18 cellular contexts compared by ENCODE assay signal in genomic region chr16:67148221-67148620, GRCh38. TPM values are rescaled to one million over a fixed set of nuclear protein-coding genes. Genes with fewer than 3 reads are reported as not detected.
DNase-seq lines count a peak whose midpoint lies in the region; ATAC-seq and TF ChIP-seq lines count a peak whose summit lies in the region.
"Had no signal": no experiment of that assay in that cellular context is flagged by ENCODE, and none has a peak within 500 bp of the region (broad histone marks: within the 10 kb centered on the region; RNA-seq: fewer than 3 reads in every experiment).

No MANE protein-coding gene starts in this region.

- intact Hi-C loops in HCT116 (cut with micrococcal nuclease) (no loop called here), vagina (cut with DNase I) (no loop called here)
- intact Hi-C loops in activated CD4-positive, alpha-beta memory T cell treated with anti-CD3 and anti-CD28 coated beads for 36 hours (cut with micrococcal nuclease): no loop called here

- no peak overlapping the region for H3K27ac Mint-ChIP-seq in T-helper 1 cell treated with Interleukin-12 subunit alpha and Interleukin-12 subunit beta and Interleukin-4 antibody, amounts not matched to agents 30 μg/mL and 1 μg/mL, for 36 hours
- H3K27ac Mint-ChIP-seq in chondrocyte (ENCODE audit: unreplicated experiment): peak overlapping the region; percentile 65
- no peak overlapping the region for H3K27ac Mint-ChIP-seq in activated CD4-positive, alpha-beta memory T cell treated with anti-CD3 and anti-CD28 coated beads for 36 hours
- H3K27ac Mint-ChIP-seq: GM23338 had no signal

- no peaks in the 10 kb centered on the region for H3K9me3 ChIP-seq in HCT116 (ENCODE audit: control insufficient read depth in 1 of 2, insufficient read depth in 1 of 2, low read depth in 1 of 2, low read length in 2 of 2)
- no peaks in the 10 kb centered on the region for H3K9me3 ChIP-seq in osteoblast (ENCODE audit: low read depth, low read length)
- H3K9me3 ChIP-seq in vagina: no peaks in the 10 kb centered on the region
- H3K9me3 ChIP-seq: BE2C, Peyer's patch had no signal

- H3K79me2 ChIP-seq in HCT116 (ENCODE audit: insufficient read depth, low read length) (no peaks in the 10 kb centered on the region), osteoblast (ENCODE audit: insufficient read depth, low read length) (peaks cover 9% of the 10 kb centered on the region)

- TF ChIP-seq RAD21 in HCT116 (IDR thresholded peaks at IDR 0.05; ENCODE audit: low read depth): no peak

- H3K4me3 Mint-ChIP-seq in T-helper 1 cell treated with Interleukin-12 subunit alpha and Interleukin-12 subunit beta and Interleukin-4 antibody, amounts not matched to agents 30 μg/mL and 1 μg/mL, for 36 hours: peak overlapping the region; percentile 46
- H3K4me3 Mint-ChIP-seq in chondrocyte (ENCODE audit: unreplicated experiment): no peak overlapping the region
- H3K4me3 Mint-ChIP-seq in activated CD4-positive, alpha-beta memory T cell treated with anti-CD3 and anti-CD28 coated beads for 36 hours: no peak overlapping the region
- H3K4me3 Mint-ChIP-seq: GM23338 had no signal

- CTCF ChIA-PET in HCT116 (lab: Charles Lee): no interaction called here
- CTCF ChIA-PET in activated CD4-positive, alpha-beta memory T cell treated with anti-CD3 and anti-CD28 coated beads for 36 hours (lab: Charles Lee): interaction anchor here (1.1 kb wide), 1 partner anchor 130 kb away, joined by 4 read pairs; no protein-coding TSS in a partner anchor

- no peak overlapping the region for H3K9ac ChIP-seq in HCT116 (ENCODE audit: low read length)
- H3K9ac ChIP-seq: KMS-11 had no signal

- H3K36me3 Mint-ChIP-seq in T-helper 1 cell treated with Interleukin-12 subunit alpha and Interleukin-12 subunit beta and Interleukin-4 antibody, amounts not matched to agents 30 μg/mL and 1 μg/mL, for 36 hours (ENCODE audit: low read depth): peaks cover 30% of the 10 kb centered on the region
- peaks cover 14% of the 10 kb centered on the region for H3K36me3 Mint-ChIP-seq in chondrocyte (ENCODE audit: low read depth)
- H3K36me3 Mint-ChIP-seq in activated CD4-positive, alpha-beta memory T cell treated with anti-CD3 and anti-CD28 coated beads for 36 hours: peaks cover 37% of the 10 kb centered on the region

- H3K27me3 Mint-ChIP-seq in T-helper 1 cell treated with Interleukin-12 subunit alpha and Interleukin-12 subunit beta and Interleukin-4 antibody, amounts not matched to agents 30 μg/mL and 1 μg/mL, for 36 hours (ENCODE audit: low read depth): no peaks in the 10 kb centered on the region
- H3K27me3 Mint-ChIP-seq in chondrocyte (ENCODE audit: low read depth): no peaks in the 10 kb centered on the region
- no peaks in the 10 kb centered on the region for H3K27me3 Mint-ChIP-seq in activated CD4-positive, alpha-beta memory T cell treated with anti-CD3 and anti-CD28 coated beads for 36 hours

- no peaks in the 10 kb centered on the region for H3K9me2 ChIP-seq in HCT116 (ENCODE audit: insufficient read depth)

- no peak overlapping the region for H3K4me3 ChIP-seq in HCT116 (replicated peaks in 1 of 2; ENCODE audit: low read depth in 1 of 2, low read length in 2 of 2)
- no peak overlapping the region for H3K4me3 ChIP-seq in osteoblast (ENCODE audit: insufficient read depth, low read length)
- H3K4me3 ChIP-seq in vagina: no peak overlapping the region
- H3K4me3 ChIP-seq: GM23338, Peyer's patch had no signal

- H3K4me1 Mint-ChIP-seq in T-helper 1 cell treated with Interleukin-12 subunit alpha and Interleukin-12 subunit beta and Interleukin-4 antibody, amounts not matched to agents 30 μg/mL and 1 μg/mL, for 36 hours (ENCODE audit: low read depth): peaks cover 19% of the 10 kb centered on the region
- H3K4me1 Mint-ChIP-seq in chondrocyte (ENCODE audit: low read depth): peaks cover 21% of the 10 kb centered on the region
- H3K4me1 Mint-ChIP-seq in activated CD4-positive, alpha-beta memory T cell treated with anti-CD3 and anti-CD28 coated beads for 36 hours (ENCODE audit: low read depth): peaks cover 15% of the 10 kb centered on the region

- TF ChIP-seq CTCF in HCT116 (IDR thresholded peaks at IDR 0.05 in 2 of 3, conservative IDR thresholded peaks at IDR 0.05 in 1 of 3; ENCODE audit: borderline replicate concordance in 1 of 3, insufficient read depth in 1 of 3, low read depth in 2 of 3, low read length in 2 of 3) (no peak), chondrocyte (IDR thresholded peaks at IDR 0.05) (no peak), osteoblast (IDR thresholded peaks at IDR 0.05; ENCODE audit: extremely low read depth, low read depth, low read length) (no peak), vagina (IDR thresholded peaks at IDR 0.05) (no peak)

- POLR2A ChIA-PET in HCT116 (lab: Charles Lee): no interaction called here
- POLR2A ChIA-PET in activated CD4-positive, alpha-beta memory T cell treated with anti-CD3 and anti-CD28 coated beads for 36 hours (lab: Charles Lee): no interaction called here

- BruUV-seq in HCT116 (replicated peaks; lab: Mats Ljungman, UMichigan): TSS peak; percentile 33

- no peak overlapping the region for H2AFZ ChIP-seq in HCT116 (ENCODE audit: low read depth, low read length, poor library complexity, severe bottlenecking)
- no peak overlapping the region for H2AFZ ChIP-seq in osteoblast (ENCODE audit: low read length)
- H2AFZ ChIP-seq: GM23338 had no signal

- no peak for TF ChIP-seq POLR2A in HCT116 (IDR thresholded peaks at IDR 0.05; ENCODE audit: borderline replicate concordance, extremely low read depth, insufficient read depth, insufficient read length)
- no peak for TF ChIP-seq POLR2A in vagina (IDR thresholded peaks at IDR 0.05)

- DNase-seq in T-helper 1 cell (no peak), HCT116 (ENCODE audit: low read depth, low spot score) (no peak), chondrocyte (ENCODE audit: low spot score) (peak; percentile 43), osteoblast (ENCODE audit: insufficient read length, low spot score, missing footprints) (peak; percentile 75), vagina (ENCODE audit: extremely low spot score in 2 of 2) (no peak)
- DNase-seq in activated CD4-positive, alpha-beta memory T cell treated with anti-CD3 and anti-CD28 coated beads for 36 hours: no peak
- DNase-seq: BE2C, DMS153, NCI-H1048, NCI-H2081 treated with DMSO at 0.1 percent for 48 hours, NCI-H510A treated with DMSO at 0.1 percent for 48 hours, Peyer's patch, SHP77 had no signal

- H3K27ac ChIP-seq in HCT116 (ENCODE audit: low read depth, low read length) (no peak overlapping the region), osteoblast (ENCODE audit: low read depth, low read length) (no peak overlapping the region), vagina (no peak overlapping the region)
- H3K27ac ChIP-seq: 22Rv1, KMS-11, Peyer's patch had no signal

- H3K4me1 ChIP-seq in HCT116 (ENCODE audit: control insufficient read depth in 1 of 2, insufficient read depth in 2 of 2, low read length in 2 of 2) (peaks cover 3 to 18% of the 10 kb centered on the region in 2 experiments; a peak in 3 of 4 replicates), osteoblast (ENCODE audit: insufficient read depth, low read length) (peaks cover 3% of the 10 kb centered on the region), vagina (peaks cover 8% of the 10 kb centered on the region)

- H3K36me3 ChIP-seq in HCT116 (ENCODE audit: control insufficient read depth in 1 of 2, insufficient read depth in 2 of 2, low read length in 2 of 2) (peaks cover 16 to 29% of the 10 kb centered on the region in 2 experiments; a peak in 3 of 4 replicates), osteoblast (ENCODE audit: insufficient read depth, low read length) (peaks cover 54% of the 10 kb centered on the region), vagina (peaks cover 0 to 53% of the 10 kb centered on the region in 2 donors)

- H3K27me3 ChIP-seq in HCT116 (ENCODE audit: insufficient read depth, low read length) (no peaks in the 10 kb centered on the region), osteoblast (ENCODE audit: insufficient read depth, low read length) (no peaks in the 10 kb centered on the region), vagina (no peaks in the 10 kb centered on the region)
- H3K27me3 ChIP-seq: BE2C, Peyer's patch had no signal

- H3K9me3 Mint-ChIP-seq in T-helper 1 cell treated with Interleukin-12 subunit alpha and Interleukin-12 subunit beta and Interleukin-4 antibody, amounts not matched to agents 30 μg/mL and 1 μg/mL, for 36 hours: no peaks in the 10 kb centered on the region
- no peaks in the 10 kb centered on the region for H3K9me3 Mint-ChIP-seq in chondrocyte (ENCODE audit: low read depth)
- no peaks in the 10 kb centered on the region for H3K9me3 Mint-ChIP-seq in activated CD4-positive, alpha-beta memory T cell treated with anti-CD3 and anti-CD28 coated beads for 36 hours
- H3K9me3 Mint-ChIP-seq: GM23338 had no signal

- RAD21 ChIA-PET in HCT116 (lab: Charles Lee; ENCODE audit: low non-redundant PET in 1 of 2, low total read pairs in 2 of 2, uncharacterized antibody in 2 of 2, unreplicated experiment in 2 of 2): no interaction called here

- H4K20me1 ChIP-seq in HCT116 (ENCODE audit: insufficient read depth) (no peaks in the 10 kb centered on the region), osteoblast (ENCODE audit: insufficient read depth, low read length) (peaks cover 12% of the 10 kb centered on the region)

- ATAC-seq in HCT116: no peak
- no peak for ATAC-seq in HG03521 (IDR thresholded peaks at IDR 0.05; ENCODE audit: unreplicated experiment)
- ATAC-seq: GM23338 had no signal

- H3K4me2 ChIP-seq in HCT116 (ENCODE audit: low read length) (no peak overlapping the region), osteoblast (ENCODE audit: insufficient read depth, low read length) (no peak overlapping the region)
- H3K4me2 ChIP-seq: KMS-11 had no signal

RNA-seq across cellular contexts. Expression of gene B3GNT9, which starts 2.6 kb away (rescaled TPM):
- total RNA-seq in HCT116 (2021; ENCODE audit: unreplicated experiment) (3.8 TPM), chondrocyte (39.9 to 64.4 TPM (median 41.4 TPM) in 3 replicates), osteoblast (54.8 and 58.6 TPM in 2 replicates), vagina (12.8 TPM)
- 2.5 and 2.7 TPM in 2 replicates for polyA plus RNA-seq in HCT116 (2012)
- 1 to 10 TPM; 5.1 to 5.6 TPM for total RNA-seq in activated CD4-positive, alpha-beta memory T cell treated with anti-CD3 and anti-CD28 coated beads for 36 hours

RNA-seq across cellular contexts. Expression of gene TRADD, which starts 11.5 kb away (rescaled TPM):
- total RNA-seq in HCT116 (2021; ENCODE audit: unreplicated experiment) (20.5 TPM), chondrocyte (16.6 to 20.0 TPM (median 19.1 TPM) in 3 replicates), osteoblast (19.2 and 19.5 TPM in 2 replicates), vagina (22.3 TPM)
- 13.6 and 16.4 TPM in 2 replicates for polyA plus RNA-seq in HCT116 (2012)
- total RNA-seq in activated CD4-positive, alpha-beta memory T cell treated with anti-CD3 and anti-CD28 coated beads for 36 hours: 10 to 100 TPM; 41.7 to 43.2 TPM

RNA-seq across cellular contexts. Expression of gene FBXL8, which starts 11.5 kb away (rescaled TPM):
- total RNA-seq in HCT116 (2021; ENCODE audit: unreplicated experiment): 27.8 TPM
- polyA plus RNA-seq in HCT116 (2012): 20.5 and 21.6 TPM in 2 replicates
- 14.6 to 17.5 TPM (median 16.0 TPM) in 3 replicates for total RNA-seq in chondrocyte
- total RNA-seq in osteoblast: 12.7 and 15.6 TPM in 2 replicates
- total RNA-seq in activated CD4-positive, alpha-beta memory T cell treated with anti-CD3 and anti-CD28 coated beads for 36 hours: 10 to 100 TPM; 24.1 to 25.7 TPM
- total RNA-seq in vagina: 31.4 TPM
- total RNA-seq: GM23338 had no signal

RNA-seq across cellular contexts. Expression of gene HSF4, which starts 16.3 kb away (rescaled TPM):
- total RNA-seq in HCT116 (2021; ENCODE audit: unreplicated experiment): 46.6 TPM
- 32.7 and 36.2 TPM in 2 replicates for polyA plus RNA-seq in HCT116 (2012)
- total RNA-seq in chondrocyte: 11.6 to 19.0 TPM (median 15.7 TPM) in 3 replicates
- total RNA-seq in osteoblast: 5.8 and 8.5 TPM in 2 replicates
- 10 to 100 TPM; 34.8 to 36.1 TPM for total RNA-seq in activated CD4-positive, alpha-beta memory T cell treated with anti-CD3 and anti-CD28 coated beads for 36 hours
- 54.3 TPM for total RNA-seq in vagina

RNA-seq across cellular contexts. Expression of gene NOL3, which starts 22.1 kb away (rescaled TPM):
- 54.0 TPM for total RNA-seq in HCT116 (2021; ENCODE audit: unreplicated experiment)
- 76.0 and 87.8 TPM in 2 replicates for polyA plus RNA-seq in HCT116 (2012)
- 21.9 to 34.6 TPM (median 31.2 TPM) in 3 replicates for total RNA-seq in chondrocyte
- total RNA-seq in osteoblast: 9.1 and 10.9 TPM in 2 replicates
- total RNA-seq in activated CD4-positive, alpha-beta memory T cell treated with anti-CD3 and anti-CD28 coated beads for 36 hours: 10 to 100 TPM; 14.8 to 20.1 TPM
- 19.2 TPM for total RNA-seq in vagina

Comparison
In these comparisons a context has a peak if more than half of its experiments do, and no peak if none do; other contexts are left out.
1. DNase-seq: peak in chondrocyte (single experiment) and osteoblast (single experiment); none in T-helper 1 cell (0 of 5), HCT116 (single experiment), activated CD4-positive, alpha-beta memory T cell treated with anti-CD3 and anti-CD28 coated beads for 36 hours (single experiment) and vagina (0 of 2).